Comparison of ENCODE assay signal across 8 cellular contexts in genomic region chr9:104091708-104092107, GRCh38. TPM values are rescaled to one million over a fixed set of nuclear protein-coding genes. Genes with fewer than 3 reads are reported as not detected.
DNase-seq lines count a peak whose midpoint lies in the region; ATAC-seq and TF ChIP-seq lines count a peak whose summit lies in the region.

No MANE protein-coding gene starts in this region.

- peak overlapping the region in 1 of 2 experiments; percentile 52 for H2BK12ac ChIP-seq in mesenchymal stem cell (ENCODE audit: low read length in 2 of 2)

- DNase-seq in Ammon's horn (ENCODE audit: low spot score) (peak; percentile 11), NCI-H2029 treated with DMSO at 0.1 percent for 48 hours (lab: John Stamatoyannopoulos, UW) (peak; percentile 86), astrocyte of the hippocampus (ENCODE audit: low read depth, low spot score) (peak; percentile 9), mesenchymal stem cell (peak; percentile 8), epidermal melanocyte (ENCODE audit: insufficient read length, low spot score) (no peak), omental fat pad (ENCODE audit: low spot score) (no peak)
- no peak for DNase-seq in stimulated activated naive CD4-positive, alpha-beta T cell treated with Interleukin-2 at 50 U/mL for 16 hours (lab: John Stamatoyannopoulos, UW)

- peaks cover 6% of the 10 kb centered on the region for H3K79me1 ChIP-seq in mesenchymal stem cell (replicated peaks; ENCODE audit: low read length, poor library complexity, severe bottlenecking)

- no peak overlapping the region for H2BK120ac ChIP-seq in mesenchymal stem cell (ENCODE audit: low read depth, low read length)

- no peak overlapping the region for H2AK5ac ChIP-seq in mesenchymal stem cell (ENCODE audit: low read length, severe bottlenecking)

- H4K91ac ChIP-seq in mesenchymal stem cell (ENCODE audit: low read length), result no peak overlapping the region

- no peak overlapping the region for H4K8ac ChIP-seq in mesenchymal stem cell (ENCODE audit: low read length)

- H2BK5ac ChIP-seq in mesenchymal stem cell (ENCODE audit: low read depth, low read length, poor library complexity, severe bottlenecking), result no peak overlapping the region

- H3K18ac ChIP-seq in mesenchymal stem cell (ENCODE audit: low read depth in 1 of 2, low read length in 2 of 2), result no peak overlapping the region

- 76% methylated on average over 4 of the region's 4 CpGs for WGBS in mesenchymal stem cell

- H3K9me3 ChIP-seq in mesenchymal stem cell (ENCODE audit: control insufficient read depth, low read length), result no peaks in the 10 kb centered on the region

- no peaks in the 10 kb centered on the region for H3K36me3 ChIP-seq in mesenchymal stem cell (ENCODE audit: control insufficient read depth in 1 of 2, insufficient read depth in 2 of 2, low read depth in 1 of 2, low read length in 2 of 2)

- no peaks in the 10 kb centered on the region for H3K27me3 ChIP-seq in mesenchymal stem cell (ENCODE audit: control insufficient read depth in 1 of 2, insufficient read depth in 1 of 2, low read length in 2 of 2)

- H3K4me3 ChIP-seq in mesenchymal stem cell (ENCODE audit: insufficient read depth in 1 of 2, low read depth in 1 of 2, low read length in 2 of 2), result no peak overlapping the region

- H3K4ac ChIP-seq in mesenchymal stem cell (ENCODE audit: low read depth in 1 of 2, low read length in 2 of 2), result no peak overlapping the region

- H3K23ac ChIP-seq in mesenchymal stem cell (ENCODE audit: low read length in 2 of 2), result no peak overlapping the region

- H3K27ac ChIP-seq in mesenchymal stem cell (ENCODE audit: low read length, poor library complexity, severe bottlenecking), result no peak overlapping the region

- no peak overlapping the region for H3K9ac ChIP-seq in mesenchymal stem cell (ENCODE audit: low read length)

- H3K14ac ChIP-seq in mesenchymal stem cell (ENCODE audit: low read length in 2 of 2), result no peak overlapping the region

- peaks cover 1% of the 10 kb centered on the region for H3K4me1 ChIP-seq in mesenchymal stem cell (ENCODE audit: control insufficient read depth, insufficient read depth, low read depth, low read length)

- TF ChIP-seq CTCF in omental fat pad (IDR thresholded peaks at IDR 0.05), result no peak

- H2BK15ac ChIP-seq in mesenchymal stem cell (ENCODE audit: low read depth, poor library complexity, severe bottlenecking), result no peak overlapping the region

- no peak overlapping the region for H3K4me2 ChIP-seq in mesenchymal stem cell (ENCODE audit: low read length, poor library complexity, severe bottlenecking)

- no peak overlapping the region for H2AFZ ChIP-seq in mesenchymal stem cell (ENCODE audit: low read depth, low read length)

- ATAC-seq in GM21529 (IDR thresholded peaks at IDR 0.05; ENCODE audit: unreplicated experiment) (peak; percentile 32), omental fat pad (ENCODE audit: low FRiP score) (no peak)

RNA-seq across cellular contexts. Expression of gene SMC2, which starts 2.4 kb away (rescaled TPM):
- 8.4 TPM for polyA plus RNA-seq in mesenchymal stem cell (2013, experiment 1 of 2)
- polyA plus RNA-seq in mesenchymal stem cell (2013, experiment 2 of 2), result 9.0 TPM
- 1 to 10 TPM; 5.4 to 8.4 (median 6.9) TPM for total RNA-seq in omental fat pad

Comparison
In these comparisons a context has a peak if more than half of its experiments do, and no peak if none do; other contexts are left out.
1. DNase-seq: peak in Ammon's horn (single experiment), NCI-H2029 treated with DMSO at 0.1 percent for 48 hours (single experiment), astrocyte of the hippocampus (single experiment) and mesenchymal stem cell (single experiment); none in epidermal melanocyte (single experiment), omental fat pad (single experiment) and stimulated activated naive CD4-positive, alpha-beta T cell treated with Interleukin-2 at 50 U/mL for 16 hours (single experiment).